11 cellular contexts compared by ENCODE assay signal in genomic region chr22:31585161-31585859, GRCh38.
DNase-seq lines count a peak whose midpoint lies in the region; ATAC-seq and TF ChIP-seq lines count a peak whose summit lies in the region.
"Had no signal": no experiment of that assay in that cellular context is flagged by ENCODE, and none has a peak within 500 bp of the region (broad histone marks: within the 10 kb centered on the region; RNA-seq: fewer than 3 reads in every experiment).

No MANE protein-coding gene starts in this region.

- intact Hi-C loops in adrenal gland (cut with DNase I), result no loop called here

- H3K4me1 Mint-ChIP-seq in naive thymus-derived CD8-positive, alpha-beta T cell, result peaks cover 3 to 21% (median 8%) of the 10 kb centered on the region in 4 donors
- H3K4me1 Mint-ChIP-seq in nephron progenitor cell (peaks cover 13% of the 10 kb centered on the region), immature natural killer cell (peaks cover 0 to 5% of the 10 kb centered on the region in 2 donors)

- 48 to 61% (median 56%) methylated on average over 3 of the region's 3 CpGs for WGBS in adrenal gland, 4 donors

- no peak for ATAC-seq in naive thymus-derived CD8-positive, alpha-beta T cell
- no peak for ATAC-seq in foreskin keratinocyte

- no peak overlapping the region for H3K4me3 ChIP-seq in HL-60 (replicated peaks; ENCODE audit: insufficient read depth, low read length)
- H3K4me3 ChIP-seq in adrenal gland, result no peak overlapping the region

- H3K9me3 ChIP-seq in adrenal gland (replicated peaks in 1 of 3), result no peaks in the 10 kb centered on the region

- H3K4me3 Mint-ChIP-seq in naive thymus-derived CD8-positive, alpha-beta T cell, result peak overlapping the region in 1 of 10 donors; percentile 42
- H3K4me3 Mint-ChIP-seq in nephron progenitor cell (no peak overlapping the region), immature natural killer cell (no peak overlapping the region)

- H3K4me1 ChIP-seq in adrenal gland (replicated peaks in 1 of 2) (peaks cover 10 to 13% of the 10 kb centered on the region in 2 donors), foreskin keratinocyte (no peaks in the 10 kb centered on the region)

- no peaks in the 10 kb centered on the region for H3K9me3 Mint-ChIP-seq in naive thymus-derived CD8-positive, alpha-beta T cell
- H3K9me3 Mint-ChIP-seq in nephron progenitor cell (no peaks in the 10 kb centered on the region), immature natural killer cell (no peaks in the 10 kb centered on the region)

- peak overlapping the region in 7 of 10 donors; percentile 25 to 87 (median 75) for H3K27ac Mint-ChIP-seq in naive thymus-derived CD8-positive, alpha-beta T cell
- H3K27ac Mint-ChIP-seq in nephron progenitor cell (no peak overlapping the region), immature natural killer cell (peak overlapping the region in 1 of 6 donors; percentile 89)

- POLR2A ChIA-PET in naive thymus-derived CD8-positive, alpha-beta T cell (lab: Charles Lee), result interaction anchor here (1.4 kb wide), 1 partner anchor 45 kb away, joined by 3 read pairs; no protein-coding TSS in a partner anchor

- H3K36me3 ChIP-seq in adrenal gland (replicated peaks in 1 of 2), result peaks cover 0 to 13% of the 10 kb centered on the region in 2 donors

- TF ChIP-seq CTCF in AG09319 (IDR thresholded peaks at IDR 0.05; ENCODE audit: low read depth, low read length) (no peak), HL-60 (IDR thresholded peaks at IDR 0.05; ENCODE audit: insufficient read depth, low read length) (no peak), adrenal gland (IDR thresholded peaks at IDR 0.05) (no peak), nephron progenitor cell (IDR thresholded peaks at IDR 0.05) (no peak), foreskin keratinocyte (conservative IDR thresholded peaks at IDR 0.05) (no peak)

- no peak for TF ChIP-seq POLR2A in adrenal gland (IDR thresholded peaks at IDR 0.05)

- DNase-seq in AG09319 (ENCODE audit: extremely low read depth, low read depth), result peak; percentile 2
- peak; percentile 20 to 44 for DNase-seq in HL-60 (ENCODE audit: low read depth in 1 of 2, low spot score in 1 of 2)
- DNase-seq in adrenal gland, result peak in 1 of 7 donors; percentile 24
- no peak for DNase-seq in naive thymus-derived CD8-positive, alpha-beta T cell
- DNase-seq in nephron progenitor cell, result no peak
- no peak for DNase-seq in foreskin keratinocyte
- no peak for DNase-seq in NCI-H1436 (lab: John Stamatoyannopoulos, UW)
- no peak for DNase-seq in immature natural killer cell
- DNase-seq: GDM1, NCI-H187, SHP77 treated with DMSO at 0.1 percent for 48 hours had no signal

- H3K27ac ChIP-seq in HL-60 (replicated peaks), result 0 out of 2 replicates have a peak overlapping the region, but pooled peaks have one; percentile 6
- peak overlapping the region in 4 of 5 donors; percentile 1 to 89 (median 52) for H3K27ac ChIP-seq in adrenal gland
- H3K27ac ChIP-seq in foreskin keratinocyte, result no peak overlapping the region

- H3K27me3 Mint-ChIP-seq in naive thymus-derived CD8-positive, alpha-beta T cell, result no peaks in the 10 kb centered on the region
- H3K27me3 Mint-ChIP-seq in nephron progenitor cell (ENCODE audit: low read depth, poor library complexity) (no peaks in the 10 kb centered on the region), immature natural killer cell (ENCODE audit: low read depth in 3 of 3) (peaks cover 2 to 3% (median 3%) of the 10 kb centered on the region in 3 donors)

- peaks cover 0 to 87% (median 33%) of the 10 kb centered on the region in 3 donors for H3K36me3 Mint-ChIP-seq in naive thymus-derived CD8-positive, alpha-beta T cell
- peaks cover 41% of the 10 kb centered on the region for H3K36me3 Mint-ChIP-seq in nephron progenitor cell (ENCODE audit: low read depth)
- peaks cover 27 to 41% (median 28%) of the 10 kb centered on the region in 3 donors for H3K36me3 Mint-ChIP-seq in immature natural killer cell

- H3K27me3 ChIP-seq in HL-60 (ENCODE audit: insufficient read depth, poor library complexity, severe bottlenecking), result no peaks in the 10 kb centered on the region
- H3K27me3 ChIP-seq in adrenal gland, result no peaks in the 10 kb centered on the region
- no peaks in the 10 kb centered on the region for H3K27me3 ChIP-seq in foreskin keratinocyte

Comparison
In these comparisons a context has a peak if more than half of its experiments do, and no peak if none do; other contexts are left out.
1. DNase-seq: peak in AG09319 (single experiment) and HL-60 (2 of 2); none in naive thymus-derived CD8-positive, alpha-beta T cell (0 of 10), nephron progenitor cell (single experiment), foreskin keratinocyte (0 of 2), NCI-H1436 (single experiment) and immature natural killer cell (0 of 3).